In the genomic region with DNA sequence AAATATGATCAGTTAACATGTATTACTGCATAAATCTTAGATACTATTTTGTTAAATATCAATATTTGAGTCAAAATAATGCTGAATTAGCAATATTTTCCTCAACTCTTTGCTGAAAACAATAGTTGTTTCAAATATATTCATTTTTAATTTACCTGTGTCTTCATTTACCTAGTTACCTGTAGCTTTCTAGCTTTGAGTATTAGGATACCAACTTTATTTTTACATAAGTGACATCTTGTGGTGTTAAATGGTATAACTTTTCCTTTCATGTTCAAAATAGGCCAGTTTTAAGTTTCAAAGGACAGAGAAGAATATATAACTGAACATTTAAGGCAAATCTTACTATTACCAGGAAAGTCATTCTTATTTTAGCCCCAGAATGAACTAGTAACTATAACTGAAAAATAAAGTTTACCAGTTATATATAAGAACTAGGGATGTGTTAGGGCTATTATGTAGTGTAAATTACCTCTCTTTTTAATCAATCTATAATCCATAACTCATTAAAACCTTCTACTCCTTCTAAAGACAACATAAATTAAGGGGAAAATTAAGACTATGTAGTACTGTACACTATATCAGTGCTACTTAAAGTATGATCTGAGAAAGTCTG, we compare ENCODE assay signal across 8 cellular contexts. TPM values are rescaled to one million over a fixed set of nuclear protein-coding genes. Genes with fewer than 3 reads are reported as not detected.
A peak's percentile ranks its signal among the peaks of the same experiment; 100 is the strongest.
DNase-seq lines count a peak whose midpoint lies in the region; ATAC-seq, FAIRE-seq and TF ChIP-seq lines count a peak whose summit lies in the region.

No MANE protein-coding gene starts in this region.

- no peak overlapping the region for H3K4me3 Mint-ChIP-seq in natural killer cell
- no peak overlapping the region for H3K4me3 Mint-ChIP-seq in natural killer cell treated with Interleukin-12 subunit alpha and Interleukin-12 subunit beta and Interleukin-15 and Interleukin-18, amount 100 ng/mL, for 72 hours

- no peak overlapping the region for H3K27ac Mint-ChIP-seq in natural killer cell
- H3K27ac Mint-ChIP-seq in natural killer cell treated with Interleukin-12 subunit alpha and Interleukin-12 subunit beta and Interleukin-15 and Interleukin-18, amount 100 ng/mL, for 72 hours: no peak overlapping the region

- H3K9me3 ChIP-seq in Peyer's patch (no peaks in the 10 kb centered on the region), upper lobe of left lung (no peaks in the 10 kb centered on the region)

- no peak overlapping the region for H3K4me3 ChIP-seq in Peyer's patch
- H3K4me3 ChIP-seq in upper lobe of left lung: no peak overlapping the region

- H3K36me3 Mint-ChIP-seq in natural killer cell: no peaks in the 10 kb centered on the region
- peaks cover 9% of the 10 kb centered on the region for H3K36me3 Mint-ChIP-seq in natural killer cell treated with Interleukin-12 subunit alpha and Interleukin-12 subunit beta and Interleukin-15 and Interleukin-18, amount 100 ng/mL, for 72 hours

- TF ChIP-seq CTCF in natural killer cell (IDR thresholded peaks at IDR 0.05) (peak; percentile 68), Peyer's patch (IDR thresholded peaks at IDR 0.05) (peak; percentile 40 to 68 (median 58)), upper lobe of left lung (IDR thresholded peaks at IDR 0.05) (peak in 5 of 6 experiments; percentile 20 to 56 (median 51))

- peak; percentile 46 to 62 (median 48) for ATAC-seq in natural killer cell
- no peak for ATAC-seq in natural killer cell treated with Interleukin-12 subunit alpha and Interleukin-12 subunit beta and Interleukin-15 and Interleukin-18, amount 100 ng/mL, for 72 hours
- peak in 1 of 2 donors; percentile 44 for ATAC-seq in upper lobe of left lung (ENCODE audit: low FRiP score in 2 of 2)

- TF ChIP-seq POLR2A in Peyer's patch (IDR thresholded peaks at IDR 0.05) (no peak), upper lobe of left lung (IDR thresholded peaks at IDR 0.05) (no peak)

- H3K4me1 Mint-ChIP-seq in natural killer cell: peaks cover 27 to 44% of the 10 kb centered on the region in 2 donors
- H3K4me1 Mint-ChIP-seq in natural killer cell treated with Interleukin-12 subunit alpha and Interleukin-12 subunit beta and Interleukin-15 and Interleukin-18, amount 100 ng/mL, for 72 hours (ENCODE audit: low read depth in 2 of 2): peaks cover 28 to 35% of the 10 kb centered on the region in 2 donors

- no peak for DNase-seq in natural killer cell
- no peak for DNase-seq in natural killer cell treated with Interleukin-12 subunit alpha and Interleukin-12 subunit beta and Interleukin-15 and Interleukin-18, amount 100 ng/mL, for 72 hours (ENCODE audit: low spot score)
- no peak for DNase-seq in Peyer's patch
- peak in 1 of 2 donors; percentile 8 for DNase-seq in frontal cortex (ENCODE audit: low spot score in 2 of 2)
- no peak for DNase-seq in upper lobe of left lung
- DNase-seq in cerebellar nuclear complex (lab: John Stamatoyannopoulos, UW): no peak
- no peak for DNase-seq in T-helper 9 cell
- no peak for DNase-seq in NCI-H1694 (lab: John Stamatoyannopoulos, UW)

- H3K9me3 Mint-ChIP-seq in natural killer cell: no peaks in the 10 kb centered on the region
- H3K9me3 Mint-ChIP-seq in natural killer cell treated with Interleukin-12 subunit alpha and Interleukin-12 subunit beta and Interleukin-15 and Interleukin-18, amount 100 ng/mL, for 72 hours: no peaks in the 10 kb centered on the region

- no peaks in the 10 kb centered on the region for H3K27me3 ChIP-seq in Peyer's patch
- no peaks in the 10 kb centered on the region for H3K27me3 ChIP-seq in upper lobe of left lung

- no peaks in the 10 kb centered on the region for H3K27me3 Mint-ChIP-seq in natural killer cell (ENCODE audit: low read depth in 2 of 2)
- no peaks in the 10 kb centered on the region for H3K27me3 Mint-ChIP-seq in natural killer cell treated with Interleukin-12 subunit alpha and Interleukin-12 subunit beta and Interleukin-15 and Interleukin-18, amount 100 ng/mL, for 72 hours

- TF ChIP-seq EP300 in upper lobe of left lung (IDR thresholded peaks at IDR 0.05): no peak

- H3K4me1 ChIP-seq in Peyer's patch (no peaks in the 10 kb centered on the region), upper lobe of left lung (peaks cover 0 to 14% (median 4%) of the 10 kb centered on the region in 4 donors)

- intact Hi-C loops in natural killer cell (cut with micrococcal nuclease): loop anchor here (10.0 kb wide), 1 partner anchor 1404 kb away; no protein-coding TSS in a partner anchor

- FAIRE-seq in frontal cortex (lab: Jason Lieb, UNC): peak; percentile 42

- H3K27ac ChIP-seq in Peyer's patch (no peak overlapping the region), upper lobe of left lung (no peak overlapping the region)

- H3K36me3 ChIP-seq in Peyer's patch (peaks cover 0 to 16% (median 0%) of the 10 kb centered on the region in 3 donors), upper lobe of left lung (peaks cover 5 to 20% (median 6%) of the 10 kb centered on the region in 4 donors)

RNA-seq across cellular contexts. Expression of a gene that starts 25.3 kb away (rescaled TPM):
- total RNA-seq in natural killer cell: 10 to 100 TPM; 48.5 to 58.2 (median 56.2) TPM
- total RNA-seq in natural killer cell treated with Interleukin-12 subunit alpha and Interleukin-12 subunit beta and Interleukin-15 and Interleukin-18, amount 100 ng/mL, for 72 hours: 10 to 100 TPM; 72.9 to 79.6 TPM
- total RNA-seq in Peyer's patch: 10 to 100 TPM; 52.6 to 74.3 (median 58.9) TPM
- total RNA-seq in frontal cortex: 42.0 TPM
- total RNA-seq in upper lobe of left lung: 10 to 100 TPM; 25.7 to 66.9 (median 37.8) TPM

Comparison
In these comparisons a context has a peak if more than half of its experiments do, and no peak if none do; other contexts are left out.
1. ATAC-seq: peak in natural killer cell (3 of 3); none in natural killer cell treated with Interleukin-12 subunit alpha and Interleukin-12 subunit beta and Interleukin-15 and Interleukin-18, amount 100 ng/mL, for 72 hours (0 of 2).
2. Peak in every context shown above with its lines, with median percentiles within 50 percentile points of each other: CTCF ChIP-seq.